Comparison of ENCODE assay signal across 1 cellular context in the genomic region with DNA sequence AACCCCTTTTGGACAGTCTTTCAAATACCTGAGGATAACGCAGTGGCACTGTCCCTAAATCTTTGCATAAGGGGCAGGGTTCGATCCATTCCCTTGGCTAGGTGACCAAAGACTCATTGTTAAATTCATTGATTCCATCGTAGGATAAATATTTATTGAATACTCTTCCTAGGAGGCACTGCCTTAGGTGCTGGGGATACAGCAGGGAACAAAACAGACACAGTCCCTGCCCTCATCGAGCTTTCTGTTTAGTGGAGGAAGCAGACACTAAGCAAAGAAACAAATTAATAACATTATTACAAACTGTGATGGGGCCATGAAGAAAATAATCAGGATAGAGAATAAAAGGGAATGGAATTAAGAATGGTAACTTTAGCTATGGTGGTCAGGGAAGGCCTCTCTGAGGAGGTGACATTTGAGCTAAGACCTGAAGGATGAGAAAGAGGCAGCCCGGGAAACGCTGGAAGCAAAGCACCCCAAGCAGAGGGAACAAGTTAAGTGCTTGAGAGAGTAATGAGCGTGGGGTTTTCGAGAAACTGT.
TF ChIP-seq lines count a peak whose summit lies in the region.

No MANE protein-coding gene starts in this region.

TF ChIP-seq in endothelial cell of umbilical vein, 7 proteins besides CTCF, POLR2A, EP300 and RAD21:
- TF ChIP-seq POLR2AphosphoS5 (IDR thresholded peaks at IDR 0.05; ENCODE audit: insufficient read depth, low read depth, low read length) = no peak
- no peak for TF ChIP-seq FOS (IDR thresholded peaks at IDR 0.05; ENCODE audit: borderline replicate concordance, insufficient read depth, low read length)
- no peak for TF ChIP-seq MYC (IDR thresholded peaks at IDR 0.05; ENCODE audit: low read depth, low read length)
- no peak for TF ChIP-seq EZH2 (IDR thresholded peaks at IDR 0.05; ENCODE audit: borderline replicate concordance, low read depth, low read length, severe bottlenecking)
- no peak for TF ChIP-seq GATA2 (IDR thresholded peaks at IDR 0.05; ENCODE audit: insufficient read depth, insufficient read length, low read depth, low read length)
- TF ChIP-seq, protein P1, sequence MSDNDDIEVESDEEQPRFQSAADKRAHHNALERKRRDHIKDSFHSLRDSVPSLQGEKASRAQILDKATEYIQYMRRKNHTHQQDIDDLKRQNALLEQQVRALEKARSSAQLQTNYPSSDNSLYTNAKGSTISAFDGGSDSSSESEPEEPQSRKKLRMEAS (IDR thresholded peaks at IDR 0.05; ENCODE audit: insufficient read depth, insufficient read length) = no peak
- no peak for TF ChIP-seq JUN (IDR thresholded peaks at IDR 0.05; ENCODE audit: borderline replicate concordance, insufficient read depth, insufficient read length, low read depth)
